In the genomic region with DNA sequence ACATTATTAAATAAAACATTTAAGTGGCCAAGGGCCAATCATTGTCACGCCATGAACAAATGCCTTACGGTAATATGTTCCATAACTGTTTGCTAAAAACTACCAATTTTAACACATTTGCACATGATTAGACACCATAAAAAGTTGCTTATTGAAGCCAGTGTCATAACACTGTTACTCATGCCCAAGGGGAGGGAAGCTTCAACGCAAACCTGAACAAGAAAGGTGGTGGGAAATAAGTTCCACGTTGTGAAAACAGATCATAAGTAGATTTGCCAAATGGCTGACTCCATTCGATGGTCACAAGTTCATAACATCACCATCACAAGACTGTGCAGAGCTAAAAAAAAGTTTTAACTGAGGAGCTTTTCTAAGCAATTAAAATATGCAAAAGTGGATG, we compare ENCODE assay signal across 1 cellular context.
TF ChIP-seq lines count a peak whose summit lies in the region.

No MANE protein-coding gene starts in this region.

TF ChIP-seq in GM23338, 12 proteins besides CTCF, POLR2A, EP300 and RAD21 (continued from another document):
- TF ChIP-seq, protein P1, sequence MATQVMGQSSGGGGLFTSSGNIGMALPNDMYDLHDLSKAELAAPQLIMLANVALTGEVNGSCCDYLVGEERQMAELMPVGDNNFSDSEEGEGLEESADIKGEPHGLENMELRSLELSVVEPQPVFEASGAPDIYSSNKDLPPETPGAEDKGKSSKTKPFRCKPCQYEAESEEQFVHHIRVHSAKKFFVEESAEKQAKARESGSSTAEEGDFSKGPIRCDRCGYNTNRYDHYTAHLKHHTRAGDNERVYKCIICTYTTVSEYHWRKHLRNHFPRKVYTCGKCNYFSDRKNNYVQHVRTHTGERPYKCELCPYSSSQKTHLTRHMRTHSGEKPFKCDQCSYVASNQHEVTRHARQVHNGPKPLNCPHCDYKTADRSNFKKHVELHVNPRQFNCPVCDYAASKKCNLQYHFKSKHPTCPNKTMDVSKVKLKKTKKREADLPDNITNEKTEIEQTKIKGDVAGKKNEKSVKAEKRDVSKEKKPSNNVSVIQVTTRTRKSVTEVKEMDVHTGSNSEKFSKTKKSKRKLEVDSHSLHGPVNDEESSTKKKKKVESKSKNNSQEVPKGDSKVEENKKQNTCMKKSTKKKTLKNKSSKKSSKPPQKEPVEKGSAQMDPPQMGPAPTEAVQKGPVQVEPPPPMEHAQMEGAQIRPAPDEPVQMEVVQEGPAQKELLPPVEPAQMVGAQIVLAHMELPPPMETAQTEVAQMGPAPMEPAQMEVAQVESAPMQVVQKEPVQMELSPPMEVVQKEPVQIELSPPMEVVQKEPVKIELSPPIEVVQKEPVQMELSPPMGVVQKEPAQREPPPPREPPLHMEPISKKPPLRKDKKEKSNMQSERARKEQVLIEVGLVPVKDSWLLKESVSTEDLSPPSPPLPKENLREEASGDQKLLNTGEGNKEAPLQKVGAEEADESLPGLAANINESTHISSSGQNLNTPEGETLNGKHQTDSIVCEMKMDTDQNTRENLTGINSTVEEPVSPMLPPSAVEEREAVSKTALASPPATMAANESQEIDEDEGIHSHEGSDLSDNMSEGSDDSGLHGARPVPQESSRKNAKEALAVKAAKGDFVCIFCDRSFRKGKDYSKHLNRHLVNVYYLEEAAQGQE (IDR thresholded peaks at IDR 0.05; ENCODE audit: unreplicated experiment) = no peak
- TF ChIP-seq JUNB (IDR thresholded peaks at IDR 0.05; ENCODE audit: unreplicated experiment) (no peak), ZNF331 (CRISPR knock-in tag; IDR thresholded peaks at IDR 0.05; ENCODE audit: low read depth) (no peak), EZH2phosphoT487 (IDR thresholded peaks at IDR 0.05; ENCODE audit: unreplicated experiment) (no peak), NANOG (IDR thresholded peaks at IDR 0.05; ENCODE audit: borderline replicate concordance) (no peak)
- TF ChIP-seq, protein P2, sequence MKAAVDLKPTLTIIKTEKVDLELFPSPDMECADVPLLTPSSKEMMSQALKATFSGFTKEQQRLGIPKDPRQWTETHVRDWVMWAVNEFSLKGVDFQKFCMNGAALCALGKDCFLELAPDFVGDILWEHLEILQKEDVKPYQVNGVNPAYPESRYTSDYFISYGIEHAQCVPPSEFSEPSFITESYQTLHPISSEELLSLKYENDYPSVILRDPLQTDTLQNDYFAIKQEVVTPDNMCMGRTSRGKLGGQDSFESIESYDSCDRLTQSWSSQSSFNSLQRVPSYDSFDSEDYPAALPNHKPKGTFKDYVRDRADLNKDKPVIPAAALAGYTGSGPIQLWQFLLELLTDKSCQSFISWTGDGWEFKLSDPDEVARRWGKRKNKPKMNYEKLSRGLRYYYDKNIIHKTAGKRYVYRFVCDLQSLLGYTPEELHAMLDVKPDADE (IDR thresholded peaks at IDR 0.05) = no peak
